18 cellular contexts compared by ENCODE assay signal in genomic region chr3:180416111-180416541, GRCh38.
DNase-seq lines count a peak whose midpoint lies in the region; ATAC-seq, FAIRE-seq and TF ChIP-seq lines count a peak whose summit lies in the region.
"Had no signal": no experiment of that assay in that cellular context is flagged by ENCODE, and none has a peak within 500 bp of the region (broad histone marks: within the 10 kb centered on the region; RNA-seq: fewer than 3 reads in every experiment).

No MANE protein-coding gene starts in this region.

- no peak for DNase-seq in SK-N-SH
- DNase-seq in astrocyte (ENCODE audit: low read depth), result peak; percentile 72
- no peak for DNase-seq in keratinocyte (ENCODE audit: low read depth, low spot score)
- DNase-seq in tibial nerve (ENCODE audit: low spot score in 2 of 2), result no peak
- DNase-seq in HUDEP-2 (lab: John Stamatoyannopoulos, UW; ENCODE audit: unreplicated experiment in 76 of 76), result no peak
- no peak for DNase-seq in middle frontal gyrus (ENCODE audit: extremely low spot score, low spot score)
- DNase-seq in esophagus muscularis mucosa (ENCODE audit: extremely low spot score), result no peak
- DNase-seq: activated naive CD4-positive, alpha-beta T cell; CD4-positive, alpha-beta memory T cell; effector memory CD8-positive, alpha-beta T cell; Kasumi-1; NCI-H1436 treated with DMSO at 0.1 percent for 48 hours; Peyer's patch had no signal

- no peaks in the 10 kb centered on the region for H3K36me3 Mint-ChIP-seq in astrocyte (ENCODE audit: low read depth, unreplicated experiment)
- H3K36me3 Mint-ChIP-seq: CD4-positive, alpha-beta memory T cell had no signal

- H2AFZ ChIP-seq in SK-N-SH (ENCODE audit: low read depth) (peak overlapping the region; percentile 53; the same call in 1 of the 2 replicates), astrocyte (ENCODE audit: low read depth, low read length) (no peak overlapping the region), keratinocyte (ENCODE audit: control insufficient read depth, low read length) (no peak overlapping the region)

- TF ChIP-seq POLR2A in tibial nerve (IDR thresholded peaks at IDR 0.05), result no peak
- TF ChIP-seq POLR2A in esophagus muscularis mucosa (IDR thresholded peaks at IDR 0.05; ENCODE audit: low read depth), result no peak

- TF ChIP-seq CTCF in SK-N-SH (IDR thresholded peaks at IDR 0.05) (no peak), astrocyte (IDR thresholded peaks at IDR 0.05; ENCODE audit: insufficient read depth, low read depth, low read length) (no peak), keratinocyte (optimal IDR thresholded peaks at IDR 0.05 in 1 of 3, IDR thresholded peaks at IDR 0.05 in 1 of 3, conservative IDR thresholded peaks at IDR 0.05 in 1 of 3; ENCODE audit: extremely low read depth in 1 of 3, insufficient read depth in 2 of 3, low read length in 3 of 3) (no peak), tibial nerve (IDR thresholded peaks at IDR 0.05) (no peak), esophagus muscularis mucosa (IDR thresholded peaks at IDR 0.05) (no peak)

- H3K9ac ChIP-seq in SK-N-SH, result no peak overlapping the region
- no peak overlapping the region for H3K9ac ChIP-seq in astrocyte (ENCODE audit: low read length)
- no peak overlapping the region for H3K9ac ChIP-seq in keratinocyte (ENCODE audit: control insufficient read depth, extremely low read depth, insufficient read depth, low read length)

- CTCF ChIA-PET in SK-N-SH (lab: Yijun Ruan, JAX), result no interaction called here

- H3K27me3 ChIP-seq in SK-N-SH (ENCODE audit: insufficient read depth) (no peaks in the 10 kb centered on the region), astrocyte (ENCODE audit: insufficient read depth, low read length) (no peaks in the 10 kb centered on the region), keratinocyte (ENCODE audit: control insufficient read depth, extremely low read depth, insufficient read depth, low read length) (no peaks in the 10 kb centered on the region), tibial nerve (no peaks in the 10 kb centered on the region), esophagus muscularis mucosa (no peaks in the 10 kb centered on the region)
- H3K27me3 ChIP-seq: cardiac muscle cell, gastroesophageal sphincter, Peyer's patch had no signal

- intact Hi-C loops in esophagus muscularis mucosa (cut with DNase I), result no loop called here

- no peak for TF ChIP-seq EP300 in SK-N-SH (IDR thresholded peaks at IDR 0.05; ENCODE audit: borderline replicate concordance in 1 of 2, low read depth in 1 of 2, low read length in 1 of 2)
- peak in 1 of 2 donors; percentile 35 for TF ChIP-seq EP300 in tibial nerve (IDR thresholded peaks at IDR 0.05)
- no peak for TF ChIP-seq EP300 in esophagus muscularis mucosa (IDR thresholded peaks at IDR 0.05)

- FAIRE-seq in astrocyte (lab: Jason Lieb, UNC) (no peak), keratinocyte (lab: Jason Lieb, UNC) (no peak)
- FAIRE-seq: A204.1, G401.6 had no signal

- WGBS in SK-N-SH (ENCODE audit: low lambda C conversion rate), result 45% methylated on average over 2 of the region's 2 CpGs
- WGBS in tibial nerve, 2 donors, result 36 to 47% methylated on average over 2 of the region's 2 CpGs
- 71% methylated on average over 2 of the region's 2 CpGs for whole genome bisulfite sequencing in esophagus muscularis mucosa

- H3F3A ChIP-seq in SK-N-SH (replicated peaks; ENCODE audit: insufficient read depth), result peaks cover 7% of the 10 kb centered on the region

- H3K79me2 ChIP-seq in SK-N-SH (ENCODE audit: insufficient read depth), result no peaks in the 10 kb centered on the region
- H3K79me2 ChIP-seq in astrocyte (ENCODE audit: insufficient read depth, low read length), result no peaks in the 10 kb centered on the region
- H3K79me2 ChIP-seq in keratinocyte (ENCODE audit: control insufficient read depth, insufficient read depth, low read length), result peaks cover 13% of the 10 kb centered on the region

- dilution Hi-C loops in keratinocyte (cut with MboI; ENCODE audit: extremely low pct_ligation_motif_present, low sequenced_read_pairs), result no loop called here

- H3K9me3 ChIP-seq in SK-N-SH (no peaks in the 10 kb centered on the region), astrocyte (ENCODE audit: insufficient read depth, low read depth, low read length) (no peaks in the 10 kb centered on the region), keratinocyte (ENCODE audit: control insufficient read depth, low read depth, low read length) (no peaks in the 10 kb centered on the region), tibial nerve (no peaks in the 10 kb centered on the region), esophagus muscularis mucosa (no peaks in the 10 kb centered on the region)
- H3K9me3 ChIP-seq: gastroesophageal sphincter, Peyer's patch had no signal

- no peak for TF ChIP-seq RAD21 in SK-N-SH (IDR thresholded peaks at IDR 0.05; ENCODE audit: low read length)

- H3K4me1 Mint-ChIP-seq in astrocyte (ENCODE audit: low read depth, unreplicated experiment), result peaks cover 5% of the 10 kb centered on the region
- H3K4me1 Mint-ChIP-seq: CD4-positive, alpha-beta memory T cell had no signal

- H3K4me3 ChIP-seq in SK-N-SH (ENCODE audit: low read depth in 2 of 2, low read length in 1 of 2) (no peak overlapping the region), astrocyte (ENCODE audit: insufficient read depth, low read depth, low read length) (no peak overlapping the region), keratinocyte (ENCODE audit: control insufficient read depth in 2 of 3, extremely low read depth in 1 of 3, insufficient read depth in 2 of 3, low read depth in 1 of 3, low read length in 3 of 3) (no peak overlapping the region), tibial nerve (no peak overlapping the region), esophagus muscularis mucosa (no peak overlapping the region)
- H3K4me3 ChIP-seq: cardiac muscle cell, gastroesophageal sphincter, Peyer's patch had no signal

- H4K20me1 ChIP-seq in SK-N-SH (ENCODE audit: insufficient read depth), result no peaks in the 10 kb centered on the region
- H4K20me1 ChIP-seq in astrocyte (ENCODE audit: insufficient read depth, low read length), result no peaks in the 10 kb centered on the region
- H4K20me1 ChIP-seq in keratinocyte (ENCODE audit: control insufficient read depth, extremely low read depth, insufficient read depth, low read length), result no peaks in the 10 kb centered on the region

- H3K27ac ChIP-seq in SK-N-SH (ENCODE audit: low read depth in 2 of 2, low read length in 1 of 2) (0 out of 4 replicates have a peak overlapping the region, but pooled peaks of 1 of the 2 experiments have one; percentile 4), astrocyte (ENCODE audit: low read depth, low read length) (peak overlapping the region; percentile 46), keratinocyte (ENCODE audit: control insufficient read depth, insufficient read depth, low read length) (no peak overlapping the region), tibial nerve (peak overlapping the region in 3 of 4 donors; percentile 0 to 67 (median 54)), esophagus muscularis mucosa (replicated peaks in 1 of 4) (no peak overlapping the region)
- H3K27ac ChIP-seq: cardiac muscle cell, gastroesophageal sphincter, Peyer's patch had no signal

- no peak overlapping the region for H3K4me2 ChIP-seq in SK-N-SH
- H3K4me2 ChIP-seq in astrocyte (ENCODE audit: low read length), result peak overlapping the region; percentile 34
- peak overlapping the region; percentile 5 for H3K4me2 ChIP-seq in keratinocyte (ENCODE audit: control insufficient read depth, extremely low read depth, insufficient read depth, low read depth, low read length)

- H3K4me1 ChIP-seq in SK-N-SH (ENCODE audit: control insufficient read depth in 1 of 2, insufficient read depth in 2 of 2, low read depth in 1 of 2, low read length in 1 of 2) (peaks cover 0 to 12% of the 10 kb centered on the region in 2 experiments; a peak in 1 of 4 replicates), astrocyte (ENCODE audit: insufficient read depth, low read length) (no peaks in the 10 kb centered on the region), keratinocyte (ENCODE audit: control insufficient read depth, extremely low read depth, insufficient read depth, low read length) (peaks cover 17% of the 10 kb centered on the region), tibial nerve (peaks cover 0 to 8% (median 2%) of the 10 kb centered on the region in 4 donors), esophagus muscularis mucosa (no peaks in the 10 kb centered on the region)
- H3K4me1 ChIP-seq: gastroesophageal sphincter, Peyer's patch had no signal

- no peaks in the 10 kb centered on the region for H3K27me3 Mint-ChIP-seq in astrocyte (ENCODE audit: low read depth, unreplicated experiment)
- H3K27me3 Mint-ChIP-seq: effector memory CD8-positive, alpha-beta T cell had no signal

- H3K36me3 ChIP-seq in SK-N-SH (replicated peaks in 1 of 2; ENCODE audit: control insufficient read depth in 1 of 2, insufficient read depth in 2 of 2, low read length in 1 of 2) (no peaks in the 10 kb centered on the region), astrocyte (ENCODE audit: insufficient read depth, low read length) (no peaks in the 10 kb centered on the region), keratinocyte (ENCODE audit: control insufficient read depth in 2 of 2, extremely low read depth in 1 of 2, insufficient read depth in 2 of 2, low read length in 2 of 2) (no peaks in the 10 kb centered on the region), tibial nerve (no peaks in the 10 kb centered on the region), esophagus muscularis mucosa (no peaks in the 10 kb centered on the region)
- H3K36me3 ChIP-seq: cardiac muscle cell, gastroesophageal sphincter, Peyer's patch had no signal

- no peaks in the 10 kb centered on the region for H3K9me3 Mint-ChIP-seq in astrocyte (ENCODE audit: unreplicated experiment)

- H3K9me2 ChIP-seq in SK-N-SH, result no peaks in the 10 kb centered on the region

- ATAC-seq in SK-N-SH treated with all-trans-retinoic acid at 6 μM for 48 hours, result no peak
- ATAC-seq: effector memory CD8-positive, alpha-beta T cell; gastroesophageal sphincter had no signal

- no peak overlapping the region for H3K4me3 Mint-ChIP-seq in astrocyte (ENCODE audit: unreplicated experiment)
- H3K4me3 Mint-ChIP-seq: CD4-positive, alpha-beta memory T cell; effector memory CD8-positive, alpha-beta T cell had no signal

- H3K27ac Mint-ChIP-seq in astrocyte (ENCODE audit: unreplicated experiment), result no peak overlapping the region
- H3K27ac Mint-ChIP-seq: CD4-positive, alpha-beta memory T cell; effector memory CD8-positive, alpha-beta T cell had no signal

- POLR2A ChIA-PET in SK-N-SH (lab: Yijun Ruan, JAX), result no interaction called here

- no peaks in the 10 kb centered on the region for H3K9me1 ChIP-seq in keratinocyte (ENCODE audit: control insufficient read depth, extremely low read depth, insufficient read depth, low read length)

TF ChIP-seq in SK-N-SH, 30 proteins besides CTCF, POLR2A, EP300 and RAD21:
- no peak for TF ChIP-seq NRF1 (IDR thresholded peaks at IDR 0.05; ENCODE audit: low read depth, low read length)
- 0 out of 2 replicates have a peak, but pooled peaks have one; percentile 4 for TF ChIP-seq TCF12 (IDR thresholded peaks at IDR 0.05)

TF ChIP-seq in SK-N-SH treated with all-trans-retinoic acid at 6 μM for 48 hours, 23 proteins besides CTCF, POLR2A, EP300 and RAD21 (continues in another document):
- TF ChIP-seq ZNF8 (CRISPR knock-in tag; IDR thresholded peaks at IDR 0.05) (no peak), ZC3H10 (CRISPR knock-in tag; IDR thresholded peaks at IDR 0.05) (no peak), ZFP3 (CRISPR knock-in tag; IDR thresholded peaks at IDR 0.05) (no peak), RARB (CRISPR knock-in tag; IDR thresholded peaks at IDR 0.05) (no peak), ZNF565 (CRISPR knock-in tag; conservative IDR thresholded peaks at IDR 0.05; ENCODE audit: low read depth) (no peak), OSR1 (CRISPR knock-in tag; IDR thresholded peaks at IDR 0.05) (no peak)

Comparison
In these comparisons a context has a peak if more than half of its experiments do, and no peak if none do; other contexts are left out.
1. H3K27ac ChIP-seq: peak in astrocyte (single experiment) and tibial nerve (3 of 4); none in keratinocyte (single experiment) and esophagus muscularis mucosa (0 of 4).